ENCODE assay signal across 21 cellular contexts in the genomic region with DNA sequence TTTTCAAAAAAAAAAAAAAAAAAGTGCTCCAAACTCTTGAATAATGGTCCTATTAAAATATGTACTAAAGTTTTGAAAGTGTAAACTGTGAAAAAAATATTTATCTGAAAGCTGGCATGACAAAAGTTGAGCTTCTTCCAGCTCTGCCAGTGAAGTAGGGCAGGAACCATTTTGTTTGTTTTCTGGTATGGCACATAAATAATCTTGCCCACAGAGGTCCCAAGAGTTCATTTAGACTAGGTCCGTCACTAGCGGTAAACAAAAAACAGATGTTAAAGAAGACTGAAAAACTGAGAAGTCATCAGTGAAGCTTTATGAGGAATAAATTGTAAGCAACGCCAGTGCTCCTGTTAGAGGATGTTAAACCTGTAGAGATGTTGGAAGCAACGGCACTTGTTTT. TPM values are rescaled to one million over a fixed set of nuclear protein-coding genes. Genes with fewer than 3 reads are reported as not detected.
DNase-seq lines count a peak whose midpoint lies in the region; ATAC-seq, FAIRE-seq and TF ChIP-seq lines count a peak whose summit lies in the region.
"Had no signal": no experiment of that assay in that cellular context is flagged by ENCODE, and none has a peak within 500 bp of the region (broad histone marks: within the 10 kb centered on the region; RNA-seq: fewer than 3 reads in every experiment).

No MANE protein-coding gene starts in this region.

- RAD21 ChIA-PET in HCT116 (lab: Charles Lee; ENCODE audit: low non-redundant PET in 1 of 2, low total read pairs in 2 of 2, uncharacterized antibody in 2 of 2, unreplicated experiment in 2 of 2) = no interaction called here

- intact Hi-C loops in HCT116 (cut with micrococcal nuclease) = no loop called here

- H3K27ac ChIP-seq in HCT116 (ENCODE audit: low read depth, low read length) = no peak overlapping the region
- no peak overlapping the region for H3K27ac ChIP-seq in suprapubic skin
- H3K27ac ChIP-seq: C4-2B had no signal

- H3K79me2 ChIP-seq in HCT116 (ENCODE audit: insufficient read depth, low read length) = no peaks in the 10 kb centered on the region

- no peak overlapping the region for H3K9ac ChIP-seq in HCT116 (ENCODE audit: low read length)

- H3K36me3 Mint-ChIP-seq in mesothelial cell of epicardium (peaks cover 2% of the 10 kb centered on the region), progenitor cell of endocrine pancreas (ENCODE audit: insufficient read depth) (peaks cover 1% of the 10 kb centered on the region)

- peaks cover 77% of the 10 kb centered on the region for H3K4me1 Mint-ChIP-seq in mesothelial cell of epicardium
- H3K4me1 Mint-ChIP-seq in progenitor cell of endocrine pancreas (ENCODE audit: low read depth) = peaks cover 50% of the 10 kb centered on the region

- H3K27me3 Mint-ChIP-seq in mesothelial cell of epicardium (ENCODE audit: low read depth) = no peaks in the 10 kb centered on the region
- no peaks in the 10 kb centered on the region for H3K27me3 Mint-ChIP-seq in progenitor cell of endocrine pancreas

- H3K9me3 ChIP-seq in HCT116 (ENCODE audit: control insufficient read depth in 1 of 2, insufficient read depth in 1 of 2, low read depth in 1 of 2, low read length in 2 of 2) = no peaks in the 10 kb centered on the region
- no peaks in the 10 kb centered on the region for H3K9me3 ChIP-seq in suprapubic skin
- H3K9me3 ChIP-seq: Caco-2 had no signal

- H3K4me2 ChIP-seq in HCT116 (ENCODE audit: low read length) = no peak overlapping the region

- FAIRE-seq in endometrium (lab: Jason Lieb, UNC) = peak; percentile 41
- FAIRE-seq: GM12891, H54 had no signal

- BruUV-seq in HCT116 (replicated peaks; lab: Mats Ljungman, UMichigan) = no TSS peak

- no peak for TF ChIP-seq CTCF in AG09319 (IDR thresholded peaks at IDR 0.05; ENCODE audit: low read depth, low read length)
- TF ChIP-seq CTCF in HCT116 (IDR thresholded peaks at IDR 0.05 in 2 of 3, conservative IDR thresholded peaks at IDR 0.05 in 1 of 3; ENCODE audit: borderline replicate concordance in 1 of 3, insufficient read depth in 1 of 3, low read depth in 2 of 3, low read length in 2 of 3) = no peak
- no peak for TF ChIP-seq CTCF in mesothelial cell of epicardium (IDR thresholded peaks at IDR 0.05; ENCODE audit: unreplicated experiment)
- TF ChIP-seq CTCF in suprapubic skin (IDR thresholded peaks at IDR 0.05) = no peak
- no peak for TF ChIP-seq CTCF in progenitor cell of endocrine pancreas (IDR thresholded peaks at IDR 0.05; ENCODE audit: unreplicated experiment)

- POLR2A ChIA-PET in HCT116 (lab: Charles Lee) = no interaction called here

- DNase-seq in AG09319 (ENCODE audit: extremely low read depth, low read depth) (peak; percentile 7), HCT116 (ENCODE audit: low read depth, low spot score) (no peak), mesothelial cell of epicardium (ENCODE audit: low spot score in 2 of 2, unreplicated experiment in 2 of 2) (no peak), suprapubic skin (ENCODE audit: low spot score in 2 of 2) (no peak), progenitor cell of endocrine pancreas (ENCODE audit: low spot score, unreplicated experiment) (no peak)
- no peak for DNase-seq in effector CD8-positive, alpha-beta T cell (lab: John Stamatoyannopoulos, UW)
- DNase-seq: 8988T, Caco-2, MV-4-11, NCI-H1417 treated with DMSO at 0.1 percent for 48 hours, NCI-H2029, NCI-H2171 treated with DMSO at 0.1 percent for 48 hours, SHP77 treated with DMSO at 0.1 percent for 48 hours had no signal

- H3K36me3 ChIP-seq in HCT116 (ENCODE audit: control insufficient read depth in 1 of 2, insufficient read depth in 2 of 2, low read length in 2 of 2) (no peaks in the 10 kb centered on the region), suprapubic skin (no peaks in the 10 kb centered on the region)

- H3K27me3 ChIP-seq in HCT116 (ENCODE audit: insufficient read depth, low read length) = no peaks in the 10 kb centered on the region
- no peaks in the 10 kb centered on the region for H3K27me3 ChIP-seq in suprapubic skin

- H3K4me3 Mint-ChIP-seq in mesothelial cell of epicardium (no peak overlapping the region), progenitor cell of endocrine pancreas (ENCODE audit: low read depth) (no peak overlapping the region)

- WGBS in suprapubic skin = 68% methylated on average over 4 of the region's 4 CpGs

- H3K4me1 ChIP-seq in HCT116 (ENCODE audit: control insufficient read depth in 1 of 2, insufficient read depth in 2 of 2, low read length in 2 of 2) = peaks cover 16 to 28% of the 10 kb centered on the region in 2 experiments; a peak in 3 of 4 replicates
- peaks cover 21% of the 10 kb centered on the region for H3K4me1 ChIP-seq in suprapubic skin

- no peaks in the 10 kb centered on the region for H4K20me1 ChIP-seq in HCT116 (ENCODE audit: insufficient read depth)

- peaks cover 4% of the 10 kb centered on the region for H3K9me3 Mint-ChIP-seq in mesothelial cell of epicardium
- peaks cover 7% of the 10 kb centered on the region for H3K9me3 Mint-ChIP-seq in progenitor cell of endocrine pancreas (ENCODE audit: low read depth)

- TF ChIP-seq POLR2A in HCT116 (IDR thresholded peaks at IDR 0.05; ENCODE audit: borderline replicate concordance, extremely low read depth, insufficient read depth, insufficient read length) (no peak), suprapubic skin (IDR thresholded peaks at IDR 0.05) (no peak)

- CTCF ChIA-PET in HCT116 (lab: Charles Lee) = no interaction called here

- no peak for TF ChIP-seq EP300 in suprapubic skin (IDR thresholded peaks at IDR 0.05)

- H3K27ac Mint-ChIP-seq in mesothelial cell of epicardium = peak overlapping the region; percentile 98
- H3K27ac Mint-ChIP-seq in progenitor cell of endocrine pancreas = no peak overlapping the region

- no peak for ATAC-seq in HCT116
- no peak for ATAC-seq in GM21528 (IDR thresholded peaks at IDR 0.05; ENCODE audit: low FRiP score, unreplicated experiment)

- peak overlapping the region; percentile 79 for H2AFZ ChIP-seq in HCT116 (ENCODE audit: low read depth, low read length, poor library complexity, severe bottlenecking)

- no peak for TF ChIP-seq RAD21 in HCT116 (IDR thresholded peaks at IDR 0.05; ENCODE audit: low read depth)

- H3K4me3 ChIP-seq in HCT116 (replicated peaks in 1 of 2; ENCODE audit: low read depth in 1 of 2, low read length in 2 of 2) (no peak overlapping the region), suprapubic skin (no peak overlapping the region)

- H3K9me2 ChIP-seq in HCT116 (ENCODE audit: insufficient read depth) = no peaks in the 10 kb centered on the region; the same call in 1 of the 2 replicates

TF ChIP-seq in HCT116, 20 proteins besides CTCF, POLR2A, EP300 and RAD21:
- no peak for TF ChIP-seq SIN3A (IDR thresholded peaks at IDR 0.05; ENCODE audit: low read depth)
- TF ChIP-seq JUND (IDR thresholded peaks at IDR 0.05) = no peak
- no peak for TF ChIP-seq ZNF274 (IDR thresholded peaks at IDR 0.05; ENCODE audit: low read depth, low read length)
- TF ChIP-seq ELF1 (IDR thresholded peaks at IDR 0.05; ENCODE audit: borderline replicate concordance, low read depth) = no peak
- TF ChIP-seq MAX (IDR thresholded peaks at IDR 0.05) = no peak
- no peak for TF ChIP-seq EGR1 (IDR thresholded peaks at IDR 0.05; ENCODE audit: low read depth)
- no peak for TF ChIP-seq REST (IDR thresholded peaks at IDR 0.05; ENCODE audit: low read depth)
- no peak for TF ChIP-seq EZH2 (IDR thresholded peaks at IDR 0.05)

RNA-seq across cellular contexts. Expression of gene ERP27, which starts 7.0 kb away (rescaled TPM):
- total RNA-seq in HCT116 (2021; ENCODE audit: unreplicated experiment) = 0.39 TPM
- not detected in 2 replicates for polyA plus RNA-seq in HCT116 (2012)
- total RNA-seq in mesothelial cell of epicardium = 55.2 to 60.4 TPM (median 58.1 TPM) in 3 replicates
- 1 to 10 TPM in 1 of 4 donors, under 1 TPM in 2, not detected in 1; 0.21 to 2.5 (median 0.91) TPM for total RNA-seq in suprapubic skin
- 22.8 and 23.1 TPM in 2 replicates for total RNA-seq in progenitor cell of endocrine pancreas
- total RNA-seq: G401, LHCN-M2, NCI-H460 had no signal

RNA-seq across cellular contexts. Expression of gene ARHGDIB, which starts 30.0 kb away (rescaled TPM):
- total RNA-seq in HCT116 (2021; ENCODE audit: unreplicated experiment) (4.3 TPM), mesothelial cell of epicardium (26.2 to 30.1 TPM (median 28.5 TPM) in 3 replicates), suprapubic skin (100 to 1,000 TPM in 1 of 4 donors, 10 to 100 TPM in 3; 74.7 to 109 (median 85.4) TPM), progenitor cell of endocrine pancreas (0.79 and 1.7 TPM in 2 replicates)
- polyA plus RNA-seq in HCT116 (2012) = 1.6 and 2.3 TPM in 2 replicates
- total RNA-seq: G401, NCI-H460 had no signal

RNA-seq across cellular contexts. Expression of gene PDE6H, which starts 41.5 kb away (rescaled TPM):
- total RNA-seq in HCT116 (2021; ENCODE audit: unreplicated experiment) = not detected
- polyA plus RNA-seq in HCT116 (2012) = not detected in 2 replicates
- total RNA-seq in mesothelial cell of epicardium = not detected in 3 replicates
- total RNA-seq in suprapubic skin = not detected
- not detected in 2 replicates for total RNA-seq in progenitor cell of endocrine pancreas
- total RNA-seq: Caco-2, G401, LHCN-M2, NCI-H460 had no signal

RNA-seq across cellular contexts. Expression of gene MGP, which starts 45.7 kb away (rescaled TPM):
- total RNA-seq in HCT116 (2021; ENCODE audit: unreplicated experiment) (1.3 TPM), mesothelial cell of epicardium (202 to 221 TPM (median 202 TPM) in 3 replicates), suprapubic skin (100 to 1,000 TPM in 1 of 4 donors, 10 to 100 TPM in 3; 43.5 to 135 (median 58.3) TPM), progenitor cell of endocrine pancreas (not detected in 2 replicates)
- 0.05 TPM in 1 of 2 replicates, not detected in the other for polyA plus RNA-seq in HCT116 (2012)
- total RNA-seq: Caco-2, G401, LHCN-M2, NCI-H460 had no signal
